ENCODE assay signal across 15 cellular contexts in the genomic region with DNA sequence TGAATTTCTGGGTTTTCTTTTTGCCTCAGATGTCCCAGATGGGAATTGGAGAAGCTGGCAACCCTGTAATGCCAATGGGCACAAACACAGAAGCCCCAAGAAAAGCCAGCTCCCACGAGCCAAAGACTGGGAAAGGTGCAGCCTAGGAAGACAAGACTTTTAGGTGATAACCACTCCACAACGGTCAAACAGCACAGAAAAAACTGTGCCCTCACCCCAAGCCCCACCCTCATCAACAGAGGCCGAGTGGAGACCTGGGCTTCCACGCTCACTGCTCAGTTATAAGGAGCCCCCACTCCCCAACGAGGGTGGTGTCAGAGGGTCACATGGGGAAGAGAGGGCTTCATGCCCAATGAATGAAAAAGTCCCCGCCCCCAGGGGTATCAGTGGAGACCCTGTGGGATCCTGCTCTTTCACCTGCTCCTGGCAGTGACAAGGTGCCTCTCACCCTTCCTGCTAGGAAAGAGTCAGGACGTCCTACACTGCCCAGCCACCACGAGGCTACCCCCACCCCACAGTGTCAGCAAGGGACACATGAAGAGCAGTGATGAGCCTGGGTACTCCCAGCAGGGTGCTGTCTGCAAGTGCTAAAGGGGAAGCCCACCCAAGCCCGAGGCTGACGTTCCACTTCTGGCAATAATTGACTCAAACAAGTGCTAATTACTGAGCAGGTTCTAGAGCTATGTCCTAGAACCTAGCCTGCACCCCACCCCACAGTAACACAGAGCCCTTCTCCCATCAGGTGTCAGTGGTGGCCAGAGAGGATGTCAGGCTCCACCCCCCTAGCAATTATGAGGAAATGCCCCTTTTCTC. TPM values are rescaled to one million over a fixed set of nuclear protein-coding genes. Genes with fewer than 3 reads are reported as not detected.
A peak's percentile ranks its signal among the peaks of the same experiment; 100 is the strongest.
DNase-seq lines count a peak whose midpoint lies in the region; ATAC-seq and TF ChIP-seq lines count a peak whose summit lies in the region.
"Had no signal": no experiment of that assay in that cellular context is flagged by ENCODE, and none has a peak within 500 bp of the region (broad histone marks: within the 10 kb centered on the region; RNA-seq: fewer than 3 reads in every experiment).

No MANE protein-coding gene starts in this region.

- no peak overlapping the region for H3K4me3 Mint-ChIP-seq in activated naive CD4-positive, alpha-beta T cell treated with anti-CD3 and anti-CD28 coated beads for 36 hours
- no peak overlapping the region for H3K4me3 Mint-ChIP-seq in activated naive CD8-positive, alpha-beta T cell treated with anti-CD3 and anti-CD28 coated beads, Interleukin-2, amount 10 ng/mL, durations not matched to agents 7 days and 5 days
- no peak overlapping the region for H3K4me3 Mint-ChIP-seq in type B pancreatic cell

- WGBS in spleen, 5 donors = 65 to 81% (median 76%) methylated on average over 7 to 10 of the region's 10 CpGs

- H3K9me3 ChIP-seq in spleen = no peaks in the 10 kb centered on the region
- H3K9me3 ChIP-seq: transverse colon had no signal

- no peak for TF ChIP-seq POLR2A in spleen (IDR thresholded peaks at IDR 0.05)

- no peaks in the 10 kb centered on the region for H3K9me3 Mint-ChIP-seq in activated naive CD4-positive, alpha-beta T cell treated with anti-CD3 and anti-CD28 coated beads for 36 hours
- H3K9me3 Mint-ChIP-seq in activated naive CD8-positive, alpha-beta T cell treated with anti-CD3 and anti-CD28 coated beads, Interleukin-2, amount 10 ng/mL, durations not matched to agents 7 days and 5 days = no peaks in the 10 kb centered on the region
- H3K9me3 Mint-ChIP-seq in type B pancreatic cell = no peaks in the 10 kb centered on the region

- peak; percentile 54 for DNase-seq in activated naive CD4-positive, alpha-beta T cell treated with Interleukin-2 at 50 U/mL for 16 hours
- no peak for DNase-seq in activated naive CD4-positive, alpha-beta T cell treated with anti-CD3 and anti-CD28 coated beads for 36 hours
- DNase-seq in activated naive CD8-positive, alpha-beta T cell treated with anti-CD3 and anti-CD28 coated beads, Interleukin-2, amount 10 ng/mL, durations not matched to agents 7 days and 5 days = no peak
- DNase-seq in spleen (peak; percentile 73), type B pancreatic cell (ENCODE audit: extremely low spot score, unreplicated experiment) (no peak)
- DNase-seq: DMS153, NCI-H345, transverse colon had no signal

- no peaks in the 10 kb centered on the region for H3K36me3 Mint-ChIP-seq in activated naive CD4-positive, alpha-beta T cell treated with anti-CD3 and anti-CD28 coated beads for 36 hours (ENCODE audit: low read depth)
- H3K36me3 Mint-ChIP-seq in activated naive CD8-positive, alpha-beta T cell treated with anti-CD3 and anti-CD28 coated beads, Interleukin-2, amount 10 ng/mL, durations not matched to agents 7 days and 5 days = peaks cover 7% of the 10 kb centered on the region
- H3K36me3 Mint-ChIP-seq in type B pancreatic cell = no peaks in the 10 kb centered on the region

- peaks cover 11% of the 10 kb centered on the region for H3K27me3 Mint-ChIP-seq in activated naive CD4-positive, alpha-beta T cell treated with anti-CD3 and anti-CD28 coated beads for 36 hours (ENCODE audit: low read depth)
- peaks cover 2% of the 10 kb centered on the region for H3K27me3 Mint-ChIP-seq in activated naive CD8-positive, alpha-beta T cell treated with anti-CD3 and anti-CD28 coated beads, Interleukin-2, amount 10 ng/mL, durations not matched to agents 7 days and 5 days
- H3K27me3 Mint-ChIP-seq in type B pancreatic cell = peaks cover 6% of the 10 kb centered on the region

- intact Hi-C loops in activated naive CD4-positive, alpha-beta T cell treated with anti-CD3 and anti-CD28 coated beads for 36 hours (cut with micrococcal nuclease) = loop anchor here (5.0 kb wide), 2 partner anchors 357 to 378 kb away; a partner anchor contains a TSS
- intact Hi-C loops in spleen (cut with DNase I; ENCODE audit: low total_unique reads) = no loop called here

- TF ChIP-seq CTCF in spleen (IDR thresholded peaks at IDR 0.05 in 8 of 11, conservative IDR thresholded peaks at IDR 0.05 in 3 of 11) (no peak), type B pancreatic cell (conservative IDR thresholded peaks at IDR 0.05) (no peak)

- peak; percentile 27 for ATAC-seq in GM21529 (IDR thresholded peaks at IDR 0.05; ENCODE audit: unreplicated experiment)
- no peak for ATAC-seq in activated naive CD8-positive, alpha-beta T cell treated with anti-CD3 and anti-CD28 coated beads, Interleukin-2, amount 10 ng/mL, durations not matched to agents 7 days and 5 days (ENCODE audit: low read depth)
- no peak for ATAC-seq in HG03280 (IDR thresholded peaks at IDR 0.05; ENCODE audit: unreplicated experiment)
- ATAC-seq in GM21717 (IDR thresholded peaks at IDR 0.05; ENCODE audit: unreplicated experiment) = no peak

- H3K27ac Mint-ChIP-seq in activated naive CD4-positive, alpha-beta T cell treated with anti-CD3 and anti-CD28 coated beads for 36 hours = no peak overlapping the region
- H3K27ac Mint-ChIP-seq in activated naive CD8-positive, alpha-beta T cell treated with anti-CD3 and anti-CD28 coated beads, Interleukin-2, amount 10 ng/mL, durations not matched to agents 7 days and 5 days = peak overlapping the region; percentile 52
- H3K27ac Mint-ChIP-seq in type B pancreatic cell = no peak overlapping the region

- CTCF ChIA-PET in activated naive CD4-positive, alpha-beta T cell treated with anti-CD3 and anti-CD28 coated beads for 36 hours (lab: Charles Lee) = no interaction called here

- H3K36me3 ChIP-seq in spleen = no peaks in the 10 kb centered on the region
- H3K36me3 ChIP-seq: transverse colon had no signal

- H3K4me1 ChIP-seq in spleen = peaks cover 26 to 93% (median 69%) of the 10 kb centered on the region in 6 donors

- H3K27me3 ChIP-seq in spleen (replicated peaks in 1 of 7) = no peaks in the 10 kb centered on the region
- H3K27me3 ChIP-seq: transverse colon had no signal

- POLR2A ChIA-PET in activated naive CD8-positive, alpha-beta T cell treated with anti-CD3 and anti-CD28 coated beads, Interleukin-2, amount 10 ng/mL, durations not matched to agents 7 days and 5 days (lab: Charles Lee) = no interaction called here

- no peak overlapping the region for H3K4me3 ChIP-seq in spleen
- H3K4me3 ChIP-seq: SK-N-MC, transverse colon had no signal

- peaks cover 29% of the 10 kb centered on the region for H3K4me1 Mint-ChIP-seq in activated naive CD4-positive, alpha-beta T cell treated with anti-CD3 and anti-CD28 coated beads for 36 hours (ENCODE audit: low read depth)
- peaks cover 48% of the 10 kb centered on the region for H3K4me1 Mint-ChIP-seq in activated naive CD8-positive, alpha-beta T cell treated with anti-CD3 and anti-CD28 coated beads, Interleukin-2, amount 10 ng/mL, durations not matched to agents 7 days and 5 days
- peaks cover 4% of the 10 kb centered on the region for H3K4me1 Mint-ChIP-seq in type B pancreatic cell (ENCODE audit: unreplicated experiment)

- peak overlapping the region in 3 of 8 donors; percentile 33 to 75 (median 53) for H3K27ac ChIP-seq in spleen
- H3K27ac ChIP-seq: SK-N-MC, transverse colon had no signal

RNA-seq across cellular contexts. Expression of a gene that starts 8.3 kb away (rescaled TPM):
- total RNA-seq in activated naive CD4-positive, alpha-beta T cell treated with anti-CD3 and anti-CD28 coated beads for 36 hours = under 1 TPM; 0.48 to 0.72 TPM
- 10 to 100 TPM; 11.2 to 12.3 TPM for total RNA-seq in activated naive CD8-positive, alpha-beta T cell treated with anti-CD3 and anti-CD28 coated beads, Interleukin-2, amount 10 ng/mL, durations not matched to agents 7 days and 5 days
- total RNA-seq in spleen (10 to 100 TPM; 25.6 to 46.9 (median 30.7) TPM), type B pancreatic cell (ENCODE audit: low replicate concordance) (not detected in 2 replicates)
- 10 to 100 TPM; 29.3 to 64.5 (median 52.5) TPM for polyA plus RNA-seq in spleen
- polyA plus RNA-seq: keratinocyte had no signal

RNA-seq across cellular contexts. Expression of a gene that starts 46.1 kb away (rescaled TPM):
- total RNA-seq in activated naive CD4-positive, alpha-beta T cell treated with anti-CD3 and anti-CD28 coated beads for 36 hours = not detected
- total RNA-seq in activated naive CD8-positive, alpha-beta T cell treated with anti-CD3 and anti-CD28 coated beads, Interleukin-2, amount 10 ng/mL, durations not matched to agents 7 days and 5 days = not detected
- total RNA-seq in spleen (not detected), type B pancreatic cell (ENCODE audit: low replicate concordance) (not detected in 2 replicates)
- polyA plus RNA-seq in spleen = under 1 TPM in 2 of 3 donors, not detected in 1; 0.05 to 0.06 TPM
- total RNA-seq: endothelial cell of umbilical vein, mononuclear cell, transverse colon had no signal
- polyA plus RNA-seq: endothelial cell of umbilical vein, keratinocyte had no signal

Comparison
In these comparisons a context has a peak if more than half of its experiments do, and no peak if none do; other contexts are left out.
1. DNase-seq: peak in activated naive CD4-positive, alpha-beta T cell treated with Interleukin-2 at 50 U/mL for 16 hours (single experiment) and spleen (single experiment); none in activated naive CD4-positive, alpha-beta T cell treated with anti-CD3 and anti-CD28 coated beads for 36 hours (single experiment), activated naive CD8-positive, alpha-beta T cell treated with anti-CD3 and anti-CD28 coated beads, Interleukin-2, amount 10 ng/mL, durations not matched to agents 7 days and 5 days (single experiment) and type B pancreatic cell (single experiment).
2. RNA of a gene that starts 8.3 kb away (total RNA-seq): 25.6 to 46.9 TPM in spleen and 11.2 to 12.3 TPM in activated naive CD8-positive, alpha-beta T cell treated with anti-CD3 and anti-CD28 coated beads, Interleukin-2, amount 10 ng/mL, durations not matched to agents 7 days and 5 days; 0.48 to 0.72 TPM in activated naive CD4-positive, alpha-beta T cell treated with anti-CD3 and anti-CD28 coated beads for 36 hours and not detected in type B pancreatic cell; every median in the first group is over 4 times any median in the second.